Comparison of ENCODE assay signal across 16 cellular contexts in the genomic region with DNA sequence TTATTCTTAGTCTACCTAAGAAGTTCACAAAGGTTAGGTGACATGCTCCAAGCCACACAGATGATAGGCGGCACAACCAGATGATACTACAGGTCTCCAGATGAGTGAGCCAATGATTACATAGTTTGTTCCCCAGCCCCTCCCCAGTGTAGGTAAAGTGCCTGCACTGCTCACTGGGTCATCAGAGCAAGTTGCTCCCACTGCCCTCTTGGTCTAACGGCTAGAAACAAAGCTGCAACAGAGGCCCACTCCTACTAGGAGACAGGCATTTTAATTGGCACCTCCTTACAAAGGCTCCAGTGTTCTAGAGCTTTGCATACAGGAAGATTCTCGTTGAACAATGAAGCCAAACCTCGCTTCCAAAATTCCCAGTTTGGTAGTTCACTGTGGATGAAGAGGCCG. TPM values are rescaled to one million over a fixed set of nuclear protein-coding genes. Genes with fewer than 3 reads are reported as not detected.
DNase-seq lines count a peak whose midpoint lies in the region; ATAC-seq and TF ChIP-seq lines count a peak whose summit lies in the region.
"Had no signal": no experiment of that assay in that cellular context is flagged by ENCODE, and none has a peak within 500 bp of the region (broad histone marks: within the 10 kb centered on the region; RNA-seq: fewer than 3 reads in every experiment).

No MANE protein-coding gene starts in this region.

- peaks cover 9% of the 10 kb centered on the region for H3K27me3 Mint-ChIP-seq in CD4-positive, CD25-positive, alpha-beta regulatory T cell
- no peaks in the 10 kb centered on the region for H3K27me3 Mint-ChIP-seq in neural progenitor cell (ENCODE audit: insufficient read depth, low read depth)

- H3F3A ChIP-seq in neural progenitor cell (ENCODE audit: low read depth) = peaks cover 17% of the 10 kb centered on the region

- H3K36me3 Mint-ChIP-seq in CD4-positive, CD25-positive, alpha-beta regulatory T cell = no peaks in the 10 kb centered on the region
- H3K36me3 Mint-ChIP-seq in neural progenitor cell = no peaks in the 10 kb centered on the region

- TF ChIP-seq CTCF in neural progenitor cell (IDR thresholded peaks at IDR 0.05) = no peak

- H3K27ac ChIP-seq in CD4-positive, CD25-positive, alpha-beta regulatory T cell (ENCODE audit: insufficient read depth, low read length, poor library complexity, severe bottlenecking) = no peak overlapping the region
- H3K27ac ChIP-seq in cingulate gyrus (ENCODE audit: low read depth, low read length) = peak overlapping the region; percentile 63
- H3K27ac ChIP-seq in neural progenitor cell = no peak overlapping the region

- H3K4me1 ChIP-seq in CD4-positive, CD25-positive, alpha-beta regulatory T cell (ENCODE audit: control insufficient read depth, insufficient read depth, low read length, poor library complexity, severe bottlenecking) = peaks cover 13% of the 10 kb centered on the region
- H3K4me1 ChIP-seq in neural progenitor cell = no peaks in the 10 kb centered on the region

- H3K79me2 ChIP-seq in neural progenitor cell (ENCODE audit: low read depth) = peaks cover 13% of the 10 kb centered on the region

- H3K4me3 ChIP-seq in CD4-positive, CD25-positive, alpha-beta regulatory T cell (ENCODE audit: low read depth, low read length) = no peak overlapping the region
- H3K4me3 ChIP-seq in neural progenitor cell = no peak overlapping the region

- no peaks in the 10 kb centered on the region for H4K20me1 ChIP-seq in neural progenitor cell (ENCODE audit: low read depth)

- H3K9me3 ChIP-seq in CD4-positive, CD25-positive, alpha-beta regulatory T cell (ENCODE audit: control insufficient read depth in 2 of 2, low read length in 2 of 2) = no peaks in the 10 kb centered on the region
- H3K9me3 ChIP-seq in neural progenitor cell (ENCODE audit: low read depth) = no peaks in the 10 kb centered on the region

- DNase-seq in CD4-positive, CD25-positive, alpha-beta regulatory T cell = no peak
- DNase-seq in NCI-H1048 (lab: John Stamatoyannopoulos, UW) (peak; percentile 40), neural progenitor cell (ENCODE audit: low spot score) (no peak)
- DNase-seq: activated CD4-positive, alpha-beta T cell treated with anti-CD3 and anti-CD28 coated beads for 48 hours; activated effector memory CD4-positive, alpha-beta T cell treated with Interleukin-2 at 50 U/mL for 16 hours; GOT3; left ventricle myocardium superior; NCI-H1092; SHP77 treated with DMSO at 0.1 percent for 48 hours; stimulated activated CD8-positive, alpha-beta memory T cell treated with anti-CD3 and anti-CD28 coated beads, Interleukin-4, amount 100 ng/mL, for 48 hours; T1000 had no signal

- peak overlapping the region; percentile 1 to 95 (median 75) for H3K4me3 Mint-ChIP-seq in CD4-positive, CD25-positive, alpha-beta regulatory T cell
- peak overlapping the region; percentile 14 for H3K4me3 Mint-ChIP-seq in neural progenitor cell

- H2AFZ ChIP-seq in neural progenitor cell (replicated peaks) = no peak overlapping the region

- H3K36me3 ChIP-seq in CD4-positive, CD25-positive, alpha-beta regulatory T cell (ENCODE audit: control insufficient read depth, insufficient read depth, low read length) = no peaks in the 10 kb centered on the region
- no peaks in the 10 kb centered on the region for H3K36me3 ChIP-seq in neural progenitor cell

- H3K27ac Mint-ChIP-seq in CD4-positive, CD25-positive, alpha-beta regulatory T cell = peak overlapping the region in 1 of 3 donors; percentile 4
- H3K27ac Mint-ChIP-seq in neural progenitor cell = no peak overlapping the region

- H3K27me3 ChIP-seq in CD4-positive, CD25-positive, alpha-beta regulatory T cell (ENCODE audit: control insufficient read depth, insufficient read depth, low read length) = no peaks in the 10 kb centered on the region
- no peaks in the 10 kb centered on the region for H3K27me3 ChIP-seq in neural progenitor cell

- no peak for ATAC-seq in CD4-positive, CD25-positive, alpha-beta regulatory T cell (ENCODE audit: low read depth in 2 of 2)
- ATAC-seq in HG03196 (IDR thresholded peaks at IDR 0.05; ENCODE audit: unreplicated experiment) (no peak), GM19397 (IDR thresholded peaks at IDR 0.05; ENCODE audit: unreplicated experiment) (no peak), HG03108 (IDR thresholded peaks at IDR 0.05; ENCODE audit: unreplicated experiment) (no peak)
- ATAC-seq: left ventricle myocardium superior, sciatic nerve had no signal

- peaks cover 15 to 32% (median 20%) of the 10 kb centered on the region in 4 donors for H3K4me1 Mint-ChIP-seq in CD4-positive, CD25-positive, alpha-beta regulatory T cell
- peaks cover 11% of the 10 kb centered on the region for H3K4me1 Mint-ChIP-seq in neural progenitor cell

- H3K9ac ChIP-seq in neural progenitor cell = no peak overlapping the region

- H3K9me3 Mint-ChIP-seq in CD4-positive, CD25-positive, alpha-beta regulatory T cell = peaks cover 0 to 12% (median 3%) of the 10 kb centered on the region in 7 donors
- peaks cover 3% of the 10 kb centered on the region for H3K9me3 Mint-ChIP-seq in neural progenitor cell

- no peak overlapping the region for H3K4me2 ChIP-seq in neural progenitor cell

RNA-seq across cellular contexts. Expression of a gene that starts 47.3 kb away (rescaled TPM):
- total RNA-seq in CD4-positive, CD25-positive, alpha-beta regulatory T cell = 5.5 TPM
- 1 to 10 TPM in 1 of 4 donors, under 1 TPM in 3; 0.41 to 1.1 (median 0.66) TPM for polyA plus RNA-seq in CD4-positive, CD25-positive, alpha-beta regulatory T cell
- 10.4 and 25.7 TPM in 2 replicates for total RNA-seq in neural progenitor cell (ENCODE audit: low replicate concordance)
